1 cellular context compared by ENCODE assay signal in the genomic region with DNA sequence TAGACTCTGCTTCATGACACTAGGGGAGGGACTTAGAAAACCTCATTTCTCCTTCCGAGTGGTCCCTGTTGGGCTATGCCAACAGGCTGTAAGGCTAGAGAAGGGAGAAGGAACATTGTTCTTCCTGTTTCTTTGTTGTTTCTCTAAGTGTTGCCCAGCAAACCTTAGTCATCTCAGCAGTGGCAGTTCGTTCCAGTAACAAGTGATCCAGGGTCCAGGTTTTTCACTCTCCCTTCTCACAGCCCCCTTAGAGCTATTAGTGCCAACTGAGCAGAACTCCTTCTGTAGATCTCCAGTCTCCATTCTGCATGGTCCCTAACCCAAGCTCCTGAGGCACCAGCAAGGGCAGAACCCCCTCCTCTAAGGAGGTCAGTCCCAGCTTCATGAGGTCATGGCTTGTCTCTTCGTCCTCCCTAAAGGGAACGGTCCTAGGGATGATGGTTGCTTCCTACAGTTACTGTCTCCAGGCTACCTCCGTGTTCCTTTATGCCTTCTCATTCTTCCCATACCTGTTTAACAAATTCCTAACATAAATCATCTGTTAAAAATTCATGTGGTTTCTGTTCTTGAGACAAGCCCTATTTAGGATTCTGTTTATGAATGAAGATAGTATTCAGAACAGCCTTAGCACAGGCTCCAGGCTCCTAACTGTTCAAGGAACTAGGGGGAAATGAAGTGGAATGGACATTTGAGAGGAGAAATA.
A peak's percentile ranks its signal among the peaks of the same experiment; 100 is the strongest.
TF ChIP-seq lines count a peak whose summit lies in the region.

No MANE protein-coding gene starts in this region.

TF ChIP-seq in H1, 55 proteins besides CTCF, POLR2A, EP300 and RAD21:
- no peak for TF ChIP-seq RNF2 (IDR thresholded peaks at IDR 0.05; ENCODE audit: borderline replicate concordance, low read depth, low read length, missing control alignments, poor library complexity, severe bottlenecking)
- no peak for TF ChIP-seq ZNF274 (IDR thresholded peaks at IDR 0.05; ENCODE audit: borderline replicate concordance, extremely low read depth, low read length)
- TF ChIP-seq PHF8 (conservative IDR thresholded peaks at IDR 0.05; ENCODE audit: low read depth, low read length), result no peak
- peak; percentile 52; the same call in 1 of the 2 replicates for TF ChIP-seq MAFK (IDR thresholded peaks at IDR 0.05; ENCODE audit: low read depth, low read length)
- peak; percentile 89 for TF ChIP-seq SP1 (IDR thresholded peaks at IDR 0.05; ENCODE audit: low read depth, low read length)
- peak; percentile 51; the same call in 1 of the 2 replicates for TF ChIP-seq BACH1 (IDR thresholded peaks at IDR 0.05; ENCODE audit: low read length)
TF ChIP-seq in H1: peak in this region for 3.
